In genomic region chr1:203591626-203592025, GRCh38 we compare ENCODE assay signal across 1 cellular context.
TF ChIP-seq lines count a peak whose summit lies in the region.

No MANE protein-coding gene starts in this region.

TF ChIP-seq in IMR-90, 13 proteins besides CTCF, POLR2A, EP300 and RAD21 (continued from another document):
- no peak for TF ChIP-seq ELK1 (IDR thresholded peaks at IDR 0.05; ENCODE audit: borderline replicate concordance, low read depth, low read length)
- no peak for TF ChIP-seq SMC3 (IDR thresholded peaks at IDR 0.05; ENCODE audit: low read depth, low read length)
- TF ChIP-seq MAFK (IDR thresholded peaks at IDR 0.05; ENCODE audit: low read depth, low read length) = no peak
- no peak for TF ChIP-seq MAZ (IDR thresholded peaks at IDR 0.05; ENCODE audit: borderline replicate concordance, low read depth, low read length)
- TF ChIP-seq CEBPB (IDR thresholded peaks at IDR 0.05; ENCODE audit: low read depth, low read length) = no peak
- no peak for TF ChIP-seq RCOR1 (IDR thresholded peaks at IDR 0.05; ENCODE audit: insufficient replicate concordance, low read length)
- no peak for TF ChIP-seq MXI1 (IDR thresholded peaks at IDR 0.05; ENCODE audit: borderline replicate concordance, low read depth, low read length)
- TF ChIP-seq BHLHE40 (IDR thresholded peaks at IDR 0.05; ENCODE audit: low read depth, low read length) = no peak
- TF ChIP-seq USF2 (IDR thresholded peaks at IDR 0.05; ENCODE audit: low read depth, low read length) = no peak
- no peak for TF ChIP-seq NFE2L2 (IDR thresholded peaks at IDR 0.05; ENCODE audit: low read depth, low read length)
